Comparison of ENCODE assay signal across 35 cellular contexts in the genomic region with DNA sequence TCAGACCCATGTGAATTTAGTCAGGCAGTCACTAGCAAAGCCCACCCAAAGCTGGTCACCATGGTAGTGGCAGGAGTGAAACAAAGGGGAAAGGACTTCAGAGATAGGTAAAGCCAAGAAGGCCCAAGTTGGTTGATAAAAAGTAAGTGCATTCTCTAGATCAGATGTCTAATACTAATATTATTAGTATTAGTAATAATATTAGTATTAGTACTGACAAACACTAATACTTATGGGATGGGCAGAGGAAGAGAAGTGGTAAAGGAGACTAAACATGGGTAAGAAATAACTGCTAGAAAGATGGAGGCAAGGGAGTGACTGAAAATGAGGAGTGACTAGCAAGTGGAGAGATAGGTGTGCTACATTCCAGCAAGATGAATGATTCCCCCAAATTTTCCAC. TPM values are rescaled to one million over a fixed set of nuclear protein-coding genes. Genes with fewer than 3 reads are reported as not detected.
"Had no signal": no experiment of that assay in that cellular context is flagged by ENCODE, and none has a peak within 500 bp of the region (broad histone marks: within the 10 kb centered on the region; RNA-seq: fewer than 3 reads in every experiment).

No MANE protein-coding gene starts in this region.

- H3K4me3 ChIP-seq: adrenal gland, ascending aorta, body of pancreas, breast epithelium, cardiac muscle cell had no signal

- ATAC-seq: activated naive CD4-positive, alpha-beta T cell treated with anti-CD3 and anti-CD28 coated beads, Interleukin-2, amount 50 U/mL, for 72 hours; activated naive CD8-positive, alpha-beta T cell treated with anti-CD3 and anti-CD28 coated beads, Interleukin-2, amount 50 U/mL, for 24 hours; activated T-cell treated with anti-CD3 and anti-CD28 coated beads, Interleukin-2, amount 50 U/mL, for 4 hours; activated T-cell treated with anti-CD3 and anti-CD28 coated beads, Interleukin-2, amount 50 U/mL, for 72 hours; activated T-helper 17 cell treated with anti-CD3 and anti-CD28 coated beads, Interleukin-2, amount 50 U/mL, for 72 hours; body of pancreas had no signal

- H3K9me3 ChIP-seq: adrenal gland, ascending aorta, body of pancreas, breast epithelium had no signal

- H3K27me3 ChIP-seq: adrenal gland, ascending aorta, body of pancreas, brain microvascular endothelial cell, breast epithelium had no signal

- H3K4me1 ChIP-seq: breast epithelium had no signal

- H3K36me3 ChIP-seq: adrenal gland, ascending aorta, brain microvascular endothelial cell, breast epithelium, cardiac muscle cell had no signal

- DNase-seq: activated effector memory CD4-positive, alpha-beta T cell treated with anti-CD3 and anti-CD28 coated beads, Interleukin-2, amount 50 U/mL, for 16 hours; activated effector memory CD4-positive, alpha-beta T cell treated with Interleukin-2 at 50 U/mL for 16 hours; activated gamma-delta T cell; activated gamma-delta T cell treated with Interleukin-2 at 50 U/mL for 16 hours; activated naive CD4-positive, alpha-beta T cell; activated naive CD4-positive, alpha-beta T cell treated with anti-CD3 and anti-CD28 coated beads for 36 hours; activated naive CD4-positive, alpha-beta T cell treated with anti-CD3 and anti-CD28 coated beads, Interleukin-2, amount 10 ng/mL, durations not matched to agents 7 days and 5 days; activated naive CD4-positive, alpha-beta T cell treated with anti-CD3 and anti-CD28 coated beads, Interleukin-2, amount 50 U/mL, for 16 hours; activated naive CD4-positive, alpha-beta T cell treated with Interleukin-2 at 50 U/mL for 16 hours; activated naive CD8-positive, alpha-beta T cell treated with anti-CD3 and anti-CD28 coated beads for 36 hours; activated naive CD8-positive, alpha-beta T cell treated with anti-CD3 and anti-CD28 coated beads, Interleukin-2, amount 10 ng/mL, durations not matched to agents 7 days and 5 days; activated naive CD8-positive, alpha-beta T cell treated with anti-CD3 and anti-CD28 coated beads, Interleukin-2, amount 50 U/mL, for 24 hours; activated T-cell treated with anti-CD3 and anti-CD28 coated beads, Interleukin-2, amount 50 U/mL, for 24 hours; activated T-cell treated with anti-CD3 and anti-CD28 coated beads, Interleukin-2, amount 50 U/mL, for 4 hours; activated T-cell treated with anti-CD3 and anti-CD28 coated beads, Interleukin-2, amount 50 U/mL, for 48 hours; activated T-cell treated with anti-CD3 and anti-CD28 coated beads, Interleukin-2, amount 50 U/mL, for 72 hours; adrenal gland; amniotic stem cell; amygdala; anterior cingulate cortex; aorta; body of pancreas; brain microvascular endothelial cell; caudate nucleus; central memory CD4-positive, alpha-beta T cell; cerebellar nuclear complex had no signal

- H3K27ac ChIP-seq: adrenal gland, ascending aorta, body of pancreas, brain microvascular endothelial cell, breast epithelium, cardiac muscle cell had no signal

- FAIRE-seq: astrocyte, bronchial epithelial cell had no signal

RNA-seq across cellular contexts. Expression of gene PHYHIPL, which starts 46.6 kb away (rescaled TPM):
- total RNA-seq: activated naive CD4-positive, alpha-beta T cell treated with anti-CD3 and anti-CD28 coated beads for 36 hours; activated naive CD4-positive, alpha-beta T cell treated with anti-CD3 and anti-CD28 coated beads, Interleukin-2, amount 50 U/mL, for 72 hours; activated naive CD8-positive, alpha-beta T cell treated with anti-CD3 and anti-CD28 coated beads for 36 hours; activated naive CD8-positive, alpha-beta T cell treated with anti-CD3 and anti-CD28 coated beads, Interleukin-2, amount 10 ng/mL, durations not matched to agents 7 days and 5 days; activated T-cell treated with anti-CD3 and anti-CD28 coated beads, Interleukin-2, amount 50 U/mL, for 4 hours; activated T-cell treated with anti-CD3 and anti-CD28 coated beads, Interleukin-2, amount 50 U/mL, for 72 hours; activated T-helper 1 cell treated with anti-CD3 and anti-CD28 coated beads, Interleukin-12 subunit alpha, Interleukin-12 subunit beta, Interleukin-2, Interleukin-4 antibody, amounts not matched to agents 30 ng/mL and 10 ng/mL and 1 ng/mL, durations not matched to agents 14 hours and 24 hours and 36 hours; activated T-helper 17 cell treated with anti-CD3 and anti-CD28 coated beads, Interleukin-2, amount 50 U/mL, for 72 hours; activated T-helper 2 cell treated with anti-CD3 and anti-CD28 coated beads, Interferon-gamma antibody, Interleukin-2, Interleukin-4, amounts not matched to agents 10 μg/mL and 5 μg/mL and 100 μg/mL, durations not matched to agents 14 hours and 24 hours and 36 hours; ascending aorta; bronchial epithelial cell; cardiac muscle cell had no signal
